1 cellular context compared by ENCODE assay signal in the genomic region with DNA sequence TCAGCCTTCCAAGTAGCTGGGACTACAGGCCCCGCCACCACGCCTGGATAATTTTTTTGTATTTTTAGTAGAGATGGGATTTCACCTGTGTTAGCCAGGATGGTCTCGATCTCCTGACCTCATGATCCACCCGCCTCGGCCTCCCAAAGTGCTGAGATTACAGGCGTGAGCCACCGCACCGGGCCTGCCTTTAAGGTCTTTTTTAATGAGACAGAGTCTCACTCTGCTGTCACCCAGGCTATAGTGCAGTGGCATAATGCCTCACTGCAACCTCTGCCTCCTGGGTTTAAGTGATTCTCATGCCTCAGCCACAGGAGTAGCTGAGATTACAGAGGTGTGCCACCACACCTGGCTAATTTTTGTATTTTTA.
TF ChIP-seq lines count a peak whose summit lies in the region.

No MANE protein-coding gene starts in this region.

TF ChIP-seq in K562, 482 proteins besides CTCF, POLR2A, EP300 and RAD21:
- peak; percentile 22; the same call in 1 of the 2 replicates for TF ChIP-seq ZFX (CRISPR knock-in tag; IDR thresholded peaks at IDR 0.05)
- TF ChIP-seq HDGF (IDR thresholded peaks at IDR 0.05): peak; percentile 50; the same call in 1 of the 2 replicates
- 0 out of 2 replicates have a peak, but pooled peaks have one; percentile 49 for TF ChIP-seq GTF2E2 (tag; IDR thresholded peaks at IDR 0.05)
